1 cellular context compared by ENCODE assay signal in the genomic region with DNA sequence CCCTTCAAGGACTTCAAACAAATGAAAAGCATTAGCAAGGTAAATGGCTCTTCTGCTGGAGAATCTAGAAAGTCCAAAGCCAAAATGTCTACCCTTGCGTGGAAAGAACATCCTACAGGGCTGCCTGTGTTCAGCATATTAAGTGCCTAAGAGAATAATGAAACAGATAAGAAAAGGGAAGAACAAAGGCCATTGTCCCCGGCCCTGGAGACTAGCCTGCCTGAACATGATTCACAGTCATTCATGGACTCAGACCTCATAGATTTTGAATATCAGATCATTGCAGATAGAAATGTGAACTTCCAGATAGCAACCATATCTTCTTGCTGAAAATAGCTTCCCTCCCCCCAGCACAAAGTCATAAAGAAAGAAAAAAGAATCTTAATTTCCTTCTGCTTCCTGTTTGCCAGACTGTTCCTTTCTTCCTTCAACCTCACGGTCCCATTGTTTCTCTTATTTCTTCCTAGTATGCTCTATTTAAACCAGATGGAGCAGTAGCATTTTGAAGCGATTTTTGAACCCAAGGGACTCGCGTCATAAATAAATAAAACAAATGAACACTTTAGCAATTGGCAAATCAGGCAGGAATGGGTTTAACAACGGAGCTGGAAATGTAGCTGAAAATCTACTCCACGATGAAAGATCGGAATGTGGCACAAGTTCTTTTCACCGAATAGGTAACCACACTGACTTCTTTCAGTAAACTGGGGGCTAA.
TF ChIP-seq lines count a peak whose summit lies in the region.

No MANE protein-coding gene starts in this region.

TF ChIP-seq in endothelial cell of umbilical vein, 7 proteins besides CTCF, POLR2A, EP300 and RAD21:
- TF ChIP-seq JUN (IDR thresholded peaks at IDR 0.05; ENCODE audit: borderline replicate concordance, insufficient read depth, insufficient read length, low read depth) (no peak), MYC (IDR thresholded peaks at IDR 0.05; ENCODE audit: low read depth, low read length) (no peak), POLR2AphosphoS5 (IDR thresholded peaks at IDR 0.05; ENCODE audit: insufficient read depth, low read depth, low read length) (no peak)
TF ChIP-seq in endothelial cell of umbilical vein: peak in this region for 0.
